In the genomic region with DNA sequence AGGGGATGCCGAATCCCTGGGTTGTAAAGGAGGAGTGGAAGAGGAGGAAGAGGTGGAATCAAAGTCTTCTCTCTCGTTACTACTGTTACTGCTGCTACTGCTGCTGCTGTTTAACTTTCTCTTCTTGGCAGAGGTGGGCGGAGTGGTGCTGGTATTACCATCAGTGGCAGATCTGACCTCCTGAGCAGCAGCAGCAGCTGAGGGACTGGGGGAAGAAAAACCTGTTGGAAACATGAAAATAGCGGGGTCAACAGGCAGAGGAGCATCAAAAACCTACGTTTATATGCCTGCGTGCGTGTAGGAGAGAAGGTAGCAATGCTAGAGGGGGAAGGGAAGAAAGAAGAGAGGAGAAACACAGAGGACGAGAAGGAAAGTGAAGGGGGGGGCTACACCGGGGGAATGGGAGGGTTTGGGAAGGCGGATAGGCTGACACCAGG, we compare ENCODE assay signal across 8 cellular contexts. TPM values are rescaled to one million over a fixed set of nuclear protein-coding genes. Genes with fewer than 3 reads are reported as not detected.
DNase-seq lines count a peak whose midpoint lies in the region; ATAC-seq and TF ChIP-seq lines count a peak whose summit lies in the region.

No MANE protein-coding gene starts in this region.

- peak; percentile 39 for ATAC-seq in HG02588 (IDR thresholded peaks at IDR 0.05; ENCODE audit: unreplicated experiment)

- H3K9me3 ChIP-seq in NT2/D1 (ENCODE audit: insufficient read depth, low read length) (no peaks in the 10 kb centered on the region), parathyroid adenoma (ENCODE audit: control insufficient read depth, low read length) (no peaks in the 10 kb centered on the region)

- peak overlapping the region; percentile 96 for H2AFZ ChIP-seq in parathyroid adenoma

- H3K4me1 Mint-ChIP-seq in glutamatergic neuron (ENCODE audit: low read depth, unreplicated experiment), result peaks cover 3% of the 10 kb centered on the region

- H3K4me3 Mint-ChIP-seq in glutamatergic neuron (ENCODE audit: unreplicated experiment), result peak overlapping the region; percentile 94

- no peaks in the 10 kb centered on the region for H3K36me3 Mint-ChIP-seq in glutamatergic neuron (ENCODE audit: unreplicated experiment)

- H3K27me3 ChIP-seq in NT2/D1 (ENCODE audit: insufficient read depth, insufficient read length), result no peaks in the 10 kb centered on the region
- no peaks in the 10 kb centered on the region for H3K27me3 ChIP-seq in parathyroid adenoma (ENCODE audit: control insufficient read depth, insufficient read depth, low read length)

- H3K4me3 ChIP-seq in GM12875 (ENCODE audit: low read depth, low read length), result peak overlapping the region; percentile 62
- H3K4me3 ChIP-seq in NT2/D1 (ENCODE audit: insufficient read length, low read depth), result peak overlapping the region; percentile 78
- H3K4me3 ChIP-seq in parathyroid adenoma (ENCODE audit: low read depth, low read length), result peak overlapping the region; percentile 75

- no peak for TF ChIP-seq CTCF in GM12875 (IDR thresholded peaks at IDR 0.05; ENCODE audit: borderline replicate concordance, insufficient read depth, low read depth, low read length)
- no peak for TF ChIP-seq CTCF in glutamatergic neuron (IDR thresholded peaks at IDR 0.05; ENCODE audit: partially characterized antibody, unreplicated experiment)
- no peak for TF ChIP-seq CTCF in parathyroid adenoma (IDR thresholded peaks at IDR 0.05)

- DNase-seq in NT2/D1 (ENCODE audit: low read depth, low spot score) (no peak), glutamatergic neuron (peak; percentile 12), NCI-H345 treated with DMSO at 0.1 percent for 48 hours (lab: John Stamatoyannopoulos, UW; ENCODE audit: unreplicated experiment) (no peak), iPS-NIHi11 (ENCODE audit: low spot score) (no peak)
- DNase-seq in activated naive CD4-positive, alpha-beta T cell (lab: John Stamatoyannopoulos, UW), result peak; percentile 1 to 33 (median 14)

- H3K9ac ChIP-seq in NT2/D1 (ENCODE audit: insufficient read length, low read depth), result peak overlapping the region; percentile 71
- no peak overlapping the region for H3K9ac ChIP-seq in parathyroid adenoma

- peak overlapping the region; percentile 81 for H3K4me2 ChIP-seq in parathyroid adenoma (ENCODE audit: low read length)

- H3K9me3 Mint-ChIP-seq in glutamatergic neuron (ENCODE audit: unreplicated experiment), result no peaks in the 10 kb centered on the region

- H3K4me1 ChIP-seq in NT2/D1 (ENCODE audit: insufficient read depth, insufficient read length) (peaks cover 3% of the 10 kb centered on the region), parathyroid adenoma (peaks cover 5% of the 10 kb centered on the region)

- H3K36me3 ChIP-seq in NT2/D1 (ENCODE audit: insufficient read depth, insufficient read length, low read length) (peaks cover 19% of the 10 kb centered on the region), parathyroid adenoma (ENCODE audit: control insufficient read depth, insufficient read depth, low read length) (no peaks in the 10 kb centered on the region)

- H3K27ac Mint-ChIP-seq in glutamatergic neuron (ENCODE audit: unreplicated experiment), result peak overlapping the region; percentile 96

- H3K27me3 Mint-ChIP-seq in glutamatergic neuron (ENCODE audit: unreplicated experiment), result no peaks in the 10 kb centered on the region

- peak overlapping the region; percentile 99 for H3K27ac ChIP-seq in parathyroid adenoma

- H3K79me2 ChIP-seq in parathyroid adenoma, result peaks cover 3% of the 10 kb centered on the region

RNA-seq across cellular contexts. Expression of a gene that starts 0.3 kb away (rescaled TPM):
- total RNA-seq in glutamatergic neuron (ENCODE audit: unreplicated experiment), result 33.0 TPM

RNA-seq across cellular contexts. Expression of a gene that starts 43.5 kb away (rescaled TPM):
- total RNA-seq in glutamatergic neuron (ENCODE audit: unreplicated experiment), result 54.9 TPM

Comparison
In these comparisons a context has a peak if more than half of its experiments do, and no peak if none do; other contexts are left out.
1. DNase-seq: peak in activated naive CD4-positive, alpha-beta T cell (4 of 4) and glutamatergic neuron (single experiment); none in NT2/D1 (single experiment), NCI-H345 treated with DMSO at 0.1 percent for 48 hours (single experiment) and iPS-NIHi11 (single experiment).
2. Peak in every context shown above with its lines, with median percentiles within 50 percentile points of each other: H3K4me3 ChIP-seq.